Comparison of ENCODE assay signal across 25 cellular contexts in the genomic region with DNA sequence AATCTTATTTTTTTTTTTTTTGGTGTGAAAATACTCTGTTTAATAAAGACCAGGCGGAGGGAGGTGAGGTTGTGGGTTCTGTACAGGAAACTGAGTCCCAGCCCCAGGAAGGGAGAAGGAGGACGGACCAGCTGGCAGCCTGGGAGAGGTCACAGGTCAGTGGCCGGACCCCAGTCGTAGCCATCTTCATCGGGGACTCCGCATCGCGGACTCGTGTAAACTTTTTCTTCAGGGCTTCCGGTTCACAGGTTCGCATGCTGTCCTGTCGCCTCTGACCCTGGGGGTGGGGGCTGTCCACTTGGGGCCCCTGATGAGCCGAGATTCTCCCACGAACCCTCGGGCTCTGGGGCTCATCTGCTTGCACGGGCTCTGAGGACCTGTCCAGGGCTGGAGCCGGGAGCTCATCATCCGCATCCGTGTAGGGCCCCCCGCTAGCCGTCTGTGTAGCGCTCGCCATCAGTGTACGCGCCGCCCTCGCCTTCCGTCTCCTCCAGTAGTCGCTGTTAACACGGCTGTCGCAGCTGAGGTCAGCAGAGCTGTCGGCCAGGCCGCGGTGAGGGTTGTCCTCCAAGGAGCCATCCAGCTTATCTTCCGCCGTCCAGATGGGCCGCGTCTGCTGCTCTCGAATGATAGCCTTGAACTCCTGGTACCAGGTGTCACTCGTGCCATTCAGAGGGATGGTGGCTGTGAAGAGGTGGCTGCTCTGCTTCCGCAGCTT.
DNase-seq lines count a peak whose midpoint lies in the region; ATAC-seq, FAIRE-seq and TF ChIP-seq lines count a peak whose summit lies in the region.
"Had no signal": no experiment of that assay in that cellular context is flagged by ENCODE, and none has a peak within 500 bp of the region (broad histone marks: within the 10 kb centered on the region; RNA-seq: fewer than 3 reads in every experiment).

No MANE protein-coding gene starts in this region.

- H3K4me1 ChIP-seq in kidney (ENCODE audit: control insufficient read depth in 1 of 2, insufficient read depth in 1 of 2, low read depth in 1 of 2, low read length in 2 of 2) (no peaks in the 10 kb centered on the region), subcutaneous abdominal adipose tissue (ENCODE audit: control insufficient read depth in 5 of 5, insufficient read depth in 5 of 5, low read length in 5 of 5) (no peaks in the 10 kb centered on the region), body of pancreas (no peaks in the 10 kb centered on the region)
- H3K4me1 ChIP-seq: esophagus muscularis mucosa, gastroesophageal sphincter, left lung, uterus had no signal

- no peaks in the 10 kb centered on the region for H3K36me3 Mint-ChIP-seq in activated CD8-positive, alpha-beta T cell treated with anti-CD3 and anti-CD28 coated beads for 36 hours (ENCODE audit: low read depth)
- H3K36me3 Mint-ChIP-seq in activated CD8-positive, alpha-beta T cell treated with anti-CD3 and anti-CD28 coated beads, Interleukin-2, amount 10 ng/mL, durations not matched to agents 7 days and 5 days (ENCODE audit: low read depth): no peaks in the 10 kb centered on the region

- TF ChIP-seq POLR2A in body of pancreas (IDR thresholded peaks at IDR 0.05) (no peak), GM12892 (IDR thresholded peaks at IDR 0.05; ENCODE audit: low read depth, low read length) (no peak)

- H3K9ac ChIP-seq in kidney (ENCODE audit: low read length in 2 of 2) (no peak overlapping the region), subcutaneous abdominal adipose tissue (ENCODE audit: low read length in 5 of 5) (no peak overlapping the region)

- H3K27ac ChIP-seq in kidney (ENCODE audit: low read depth in 2 of 2, low read length in 2 of 2) (no peak overlapping the region), subcutaneous abdominal adipose tissue (ENCODE audit: low read depth, low read length) (no peak overlapping the region), body of pancreas (no peak overlapping the region)
- H3K27ac ChIP-seq: 22Rv1, esophagus muscularis mucosa, gastroesophageal sphincter, left lung, uterus, VCaP had no signal

- H3K4me3 ChIP-seq in kidney (ENCODE audit: low read length in 2 of 2): no peak overlapping the region
- H3K4me3 ChIP-seq in subcutaneous abdominal adipose tissue (ENCODE audit: low read depth in 1 of 5, low read length in 5 of 5): peak overlapping the region in 3 of 5 donors; percentile 4 to 39 (median 38)
- no peak overlapping the region for H3K4me3 ChIP-seq in body of pancreas
- H3K4me3 ChIP-seq: esophagus muscularis mucosa, gastroesophageal sphincter, left lung, smooth muscle cell, uterus had no signal

- ATAC-seq in activated CD8-positive, alpha-beta T cell treated with anti-CD3 and anti-CD28 coated beads for 36 hours: no peak
- no peak for ATAC-seq in activated CD8-positive, alpha-beta T cell treated with anti-CD3 and anti-CD28 coated beads, Interleukin-2, amount 10 ng/mL, durations not matched to agents 7 days and 5 days
- ATAC-seq in body of pancreas (no peak), SK-N-SH treated with all-trans-retinoic acid at 6 μM for 48 hours (no peak)
- ATAC-seq: activated naive CD8-positive, alpha-beta T cell treated with anti-CD3 and anti-CD28 coated beads, Interleukin-2, amount 50 U/mL, for 24 hours; gastroesophageal sphincter; left lung; Panc1 had no signal

- no peak overlapping the region for H3K4me3 Mint-ChIP-seq in activated CD8-positive, alpha-beta T cell treated with anti-CD3 and anti-CD28 coated beads for 36 hours
- H3K4me3 Mint-ChIP-seq in activated CD8-positive, alpha-beta T cell treated with anti-CD3 and anti-CD28 coated beads, Interleukin-2, amount 10 ng/mL, durations not matched to agents 7 days and 5 days: no peak overlapping the region
- H3K4me3 Mint-ChIP-seq: activated naive CD8-positive, alpha-beta T cell treated with anti-CD3 and anti-CD28 coated beads, Interleukin-2, amount 50 U/mL, for 24 hours had no signal

- H3K36me3 ChIP-seq in kidney (ENCODE audit: control insufficient read depth in 1 of 2, insufficient read depth in 2 of 2, low read length in 2 of 2) (no peaks in the 10 kb centered on the region), subcutaneous abdominal adipose tissue (ENCODE audit: control insufficient read depth in 5 of 5, insufficient read depth in 5 of 5, low read length in 5 of 5) (no peaks in the 10 kb centered on the region), body of pancreas (replicated peaks in 1 of 2; ENCODE audit: insufficient read depth in 1 of 2, low read depth in 2 of 2) (no peaks in the 10 kb centered on the region)
- H3K36me3 ChIP-seq: BE2C, esophagus muscularis mucosa, gastroesophageal sphincter, left lung, uterus had no signal

- CTCF ChIA-PET in activated CD8-positive, alpha-beta T cell treated with anti-CD3 and anti-CD28 coated beads for 36 hours (lab: Charles Lee): no interaction called here
- CTCF ChIA-PET in activated CD8-positive, alpha-beta T cell treated with anti-CD3 and anti-CD28 coated beads, Interleukin-2, amount 10 ng/mL, durations not matched to agents 7 days and 5 days (lab: Charles Lee): no interaction called here

- intact Hi-C loops in activated CD8-positive, alpha-beta T cell treated with anti-CD3 and anti-CD28 coated beads for 36 hours (cut with micrococcal nuclease): no loop called here
- intact Hi-C loops in kidney (cut with DNase I): no loop called here
- intact Hi-C loops in body of pancreas (cut with DNase I): no loop called here

- TF ChIP-seq CTCF in activated CD8-positive, alpha-beta T cell treated with anti-CD3 and anti-CD28 coated beads for 36 hours (IDR thresholded peaks at IDR 0.05): no peak
- no peak for TF ChIP-seq CTCF in kidney (IDR thresholded peaks at IDR 0.05; ENCODE audit: borderline replicate concordance, extremely low read depth, insufficient read depth)
- TF ChIP-seq CTCF in body of pancreas (IDR thresholded peaks at IDR 0.05): no peak

- H3K27ac Mint-ChIP-seq in activated CD8-positive, alpha-beta T cell treated with anti-CD3 and anti-CD28 coated beads for 36 hours: no peak overlapping the region
- H3K27ac Mint-ChIP-seq in activated CD8-positive, alpha-beta T cell treated with anti-CD3 and anti-CD28 coated beads, Interleukin-2, amount 10 ng/mL, durations not matched to agents 7 days and 5 days: no peak overlapping the region
- H3K27ac Mint-ChIP-seq: activated naive CD8-positive, alpha-beta T cell treated with anti-CD3 and anti-CD28 coated beads, Interleukin-2, amount 50 U/mL, for 24 hours; progenitor cell of endocrine pancreas had no signal

- H3K9me3 ChIP-seq in kidney (ENCODE audit: control insufficient read depth in 1 of 2, low read length in 2 of 2) (no peaks in the 10 kb centered on the region), subcutaneous abdominal adipose tissue (ENCODE audit: control insufficient read depth in 5 of 5, low read length in 5 of 5) (peaks cover 0 to 5% (median 0%) of the 10 kb centered on the region in 5 donors), body of pancreas (no peaks in the 10 kb centered on the region)
- H3K9me3 ChIP-seq: BE2C, esophagus muscularis mucosa, gastroesophageal sphincter, left lung, uterus had no signal

- FAIRE-seq in kidney (lab: Jason Lieb, UNC) (no peak), GM12892 (lab: Jason Lieb, UNC) (no peak)

- H3K27me3 Mint-ChIP-seq in activated CD8-positive, alpha-beta T cell treated with anti-CD3 and anti-CD28 coated beads for 36 hours: no peaks in the 10 kb centered on the region
- H3K27me3 Mint-ChIP-seq in activated CD8-positive, alpha-beta T cell treated with anti-CD3 and anti-CD28 coated beads, Interleukin-2, amount 10 ng/mL, durations not matched to agents 7 days and 5 days (ENCODE audit: low read depth): no peaks in the 10 kb centered on the region
- H3K27me3 Mint-ChIP-seq: activated naive CD8-positive, alpha-beta T cell treated with anti-CD3 and anti-CD28 coated beads, Interleukin-2, amount 50 U/mL, for 24 hours had no signal

- POLR2A ChIA-PET in activated CD8-positive, alpha-beta T cell treated with anti-CD3 and anti-CD28 coated beads for 36 hours (lab: Charles Lee): no interaction called here
- POLR2A ChIA-PET in activated CD8-positive, alpha-beta T cell treated with anti-CD3 and anti-CD28 coated beads, Interleukin-2, amount 10 ng/mL, durations not matched to agents 7 days and 5 days (lab: Charles Lee): no interaction called here

- DNase-seq in activated CD8-positive, alpha-beta T cell treated with anti-CD3 and anti-CD28 coated beads for 36 hours: peak; percentile 1
- no peak for DNase-seq in activated CD8-positive, alpha-beta T cell treated with anti-CD3 and anti-CD28 coated beads, Interleukin-2, amount 10 ng/mL, durations not matched to agents 7 days and 5 days
- DNase-seq in astrocyte of the hippocampus (ENCODE audit: low read depth, low spot score) (peak; percentile 0), kidney (peak; percentile 56), body of pancreas (no peak), GM12892 (ENCODE audit: insufficient read length) (no peak)
- DNase-seq: activated CD4-positive, alpha-beta T cell treated with anti-CD3 and anti-CD28 coated beads, Interleukin-2, amount 50 U/mL, for 1 hour; activated effector memory CD4-positive, alpha-beta T cell treated with Interleukin-2 at 50 U/mL for 16 hours; activated naive CD8-positive, alpha-beta T cell treated with anti-CD3 and anti-CD28 coated beads, Interleukin-2, amount 50 U/mL, for 24 hours; BE2C; MV-4-11; NCI-H2029 treated with DMSO at 0.1 percent for 48 hours; stimulated activated CD4-positive, alpha-beta T cell treated with anti-CD3 and anti-CD28 coated beads, Interleukin-4, amount 100 ng/mL, for 24 hours; T-helper 2 cell; uterus had no signal

- 18 to 30% methylated on average over 29 to 41 of the region's 41 CpGs for WGBS in body of pancreas, 2 donors

- H3K27me3 ChIP-seq in subcutaneous abdominal adipose tissue (ENCODE audit: control insufficient read depth in 5 of 5, insufficient read depth in 4 of 5, low read length in 5 of 5): peaks cover 0 to 5% (median 0%) of the 10 kb centered on the region in 5 donors
- no peaks in the 10 kb centered on the region for H3K27me3 ChIP-seq in body of pancreas
- H3K27me3 ChIP-seq: BE2C, uterus had no signal

- no peaks in the 10 kb centered on the region for H3K4me1 Mint-ChIP-seq in activated CD8-positive, alpha-beta T cell treated with anti-CD3 and anti-CD28 coated beads for 36 hours (ENCODE audit: low read depth)
- no peaks in the 10 kb centered on the region for H3K4me1 Mint-ChIP-seq in activated CD8-positive, alpha-beta T cell treated with anti-CD3 and anti-CD28 coated beads, Interleukin-2, amount 10 ng/mL, durations not matched to agents 7 days and 5 days (ENCODE audit: low read depth)
- H3K4me1 Mint-ChIP-seq: activated naive CD8-positive, alpha-beta T cell treated with anti-CD3 and anti-CD28 coated beads, Interleukin-2, amount 50 U/mL, for 24 hours had no signal

- peaks cover 2% of the 10 kb centered on the region for H3K9me3 Mint-ChIP-seq in activated CD8-positive, alpha-beta T cell treated with anti-CD3 and anti-CD28 coated beads for 36 hours
- peaks cover 11% of the 10 kb centered on the region for H3K9me3 Mint-ChIP-seq in activated CD8-positive, alpha-beta T cell treated with anti-CD3 and anti-CD28 coated beads, Interleukin-2, amount 10 ng/mL, durations not matched to agents 7 days and 5 days (ENCODE audit: insufficient read depth)

TF ChIP-seq in SK-N-SH treated with all-trans-retinoic acid at 6 μM for 48 hours, 23 proteins besides CTCF, POLR2A, EP300 and RAD21 (continues in another document):
- TF ChIP-seq BACH2 (CRISPR knock-in tag; IDR thresholded peaks at IDR 0.05; ENCODE audit: borderline replicate concordance): no peak
- no peak for TF ChIP-seq ZNF70 (CRISPR knock-in tag; IDR thresholded peaks at IDR 0.05)

Comparison
In these comparisons a context has a peak if more than half of its experiments do, and no peak if none do; other contexts are left out.
1. DNase-seq: peak in activated CD8-positive, alpha-beta T cell treated with anti-CD3 and anti-CD28 coated beads for 36 hours (single experiment), astrocyte of the hippocampus (single experiment) and kidney (single experiment); none in activated CD8-positive, alpha-beta T cell treated with anti-CD3 and anti-CD28 coated beads, Interleukin-2, amount 10 ng/mL, durations not matched to agents 7 days and 5 days (single experiment), body of pancreas (0 of 4) and GM12892 (single experiment).
2. H3K4me3 ChIP-seq: peak in subcutaneous abdominal adipose tissue (3 of 5); none in kidney (0 of 2) and body of pancreas (0 of 2).